In genomic region chr2:24977631-24978030, GRCh38 we compare ENCODE assay signal across 3 cellular contexts.
TF ChIP-seq lines count a peak whose summit lies in the region.

No MANE protein-coding gene starts in this region.

TF ChIP-seq in A549, 52 proteins besides CTCF, POLR2A, EP300 and RAD21:
- TF ChIP-seq CBX8 (IDR thresholded peaks at IDR 0.05), result no peak
- TF ChIP-seq ESRRA (IDR thresholded peaks at IDR 0.05; ENCODE audit: borderline replicate concordance, low read length), result no peak
- no peak for TF ChIP-seq CBX2 (IDR thresholded peaks at IDR 0.05; ENCODE audit: borderline replicate concordance, low read depth)
- no peak for TF ChIP-seq NFE2L2 (conservative IDR thresholded peaks at IDR 0.05; ENCODE audit: low read length)
- no peak for TF ChIP-seq ZSCAN20 (CRISPR knock-in tag; IDR thresholded peaks at IDR 0.05)

TF ChIP-seq in GM12878, 131 proteins besides CTCF, POLR2A, EP300 and RAD21:
- TF ChIP-seq GABPA (IDR thresholded peaks at IDR 0.05; ENCODE audit: low read depth), result no peak
- TF ChIP-seq NBN (IDR thresholded peaks at IDR 0.05), result no peak
- no peak for TF ChIP-seq ZZZ3 (IDR thresholded peaks at IDR 0.05; ENCODE audit: control insufficient read depth, insufficient read length, low read depth)
- no peak for TF ChIP-seq IKZF1 (conservative IDR thresholded peaks at IDR 0.05)
- no peak for TF ChIP-seq BHLHE40 (IDR thresholded peaks at IDR 0.05; ENCODE audit: borderline replicate concordance in 1 of 2, low read depth in 2 of 2, low read length in 1 of 2)
- TF ChIP-seq IRF4 (IDR thresholded peaks at IDR 0.05; ENCODE audit: low read depth, low read length), result no peak

TF ChIP-seq in HepG2, 621 proteins besides CTCF, POLR2A, EP300 and RAD21 (continues in another document):
- TF ChIP-seq PAXIP1 (CRISPR knock-in tag; conservative IDR thresholded peaks at IDR 0.05) (peak; percentile 62), PPARG (CRISPR knock-in tag; conservative IDR thresholded peaks at IDR 0.05) (0 out of 2 replicates have a peak, but pooled peaks have one; percentile 21), SOX13 (IDR thresholded peaks at IDR 0.05) (no peak), SOX13 (CRISPR knock-in tag; conservative IDR thresholded peaks at IDR 0.05 in 1 of 2, IDR thresholded peaks at IDR 0.05 in 1 of 2) (peak in 1 of 2 experiments; percentile 46; a peak in 1 of 4 replicates), NFE2L2 (IDR thresholded peaks at IDR 0.05; ENCODE audit: low read length) (no peak), PCBP2 (optimal IDR thresholded peaks at IDR 0.05; ENCODE audit: low read depth, low read length, poor library complexity, severe bottlenecking) (no peak), HMG20A (CRISPR knock-in tag; IDR thresholded peaks at IDR 0.05; ENCODE audit: borderline replicate concordance) (peak; percentile 25; the same call in 1 of the 2 replicates), ELF3 (CRISPR knock-in tag; IDR thresholded peaks at IDR 0.05) (peak; percentile 44; the same call in 1 of the 2 replicates), SOX6 (IDR thresholded peaks at IDR 0.05) (no peak), SOX6 (CRISPR knock-in tag; IDR thresholded peaks at IDR 0.05) (peak; percentile 15; the same call in 1 of the 2 replicates), KAT8 (CRISPR knock-in tag; IDR thresholded peaks at IDR 0.05) (0 out of 2 replicates have a peak, but pooled peaks have one; percentile 9), CREB1 (IDR thresholded peaks at IDR 0.05) (no peak), CREB1 (CRISPR knock-in tag; IDR thresholded peaks at IDR 0.05) (peak; percentile 38; the same call in 1 of the 2 replicates), ZBTB20 (CRISPR knock-in tag; IDR thresholded peaks at IDR 0.05; ENCODE audit: borderline replicate concordance, low read depth) (no peak), HNRNPUL1 (IDR thresholded peaks at IDR 0.05; ENCODE audit: low read depth, low read length) (no peak), SOX5 (CRISPR knock-in tag; IDR thresholded peaks at IDR 0.05; ENCODE audit: borderline replicate concordance) (peak; percentile 67; the same call in 1 of the 2 replicates), TCF7 (IDR thresholded peaks at IDR 0.05; ENCODE audit: low read depth) (peak; percentile 24; the same call in 1 of the 2 replicates), ARID5B (CRISPR knock-in tag; IDR thresholded peaks at IDR 0.05) (peak; percentile 42; the same call in 1 of the 2 replicates), FOXJ3 (CRISPR knock-in tag; IDR thresholded peaks at IDR 0.05; ENCODE audit: borderline replicate concordance) (0 out of 2 replicates have a peak, but pooled peaks have one; percentile 24), TEF (CRISPR knock-in tag; IDR thresholded peaks at IDR 0.05) (no peak), HNF4A (CRISPR knock-in tag; IDR thresholded peaks at IDR 0.05) (peak; percentile 15; the same call in 1 of the 2 replicates), ZNF326 (CRISPR knock-in tag; IDR thresholded peaks at IDR 0.05; ENCODE audit: borderline replicate concordance) (no peak)
- TF ChIP-seq, protein P1, sequence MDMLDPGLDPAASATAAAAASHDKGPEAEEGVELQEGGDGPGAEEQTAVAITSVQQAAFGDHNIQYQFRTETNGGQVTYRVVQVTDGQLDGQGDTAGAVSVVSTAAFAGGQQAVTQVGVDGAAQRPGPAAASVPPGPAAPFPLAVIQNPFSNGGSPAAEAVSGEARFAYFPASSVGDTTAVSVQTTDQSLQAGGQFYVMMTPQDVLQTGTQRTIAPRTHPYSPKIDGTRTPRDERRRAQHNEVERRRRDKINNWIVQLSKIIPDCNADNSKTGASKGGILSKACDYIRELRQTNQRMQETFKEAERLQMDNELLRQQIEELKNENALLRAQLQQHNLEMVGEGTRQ (IDR thresholded peaks at IDR 0.05; ENCODE audit: low read depth, low read length), result no peak
- TF ChIP-seq, protein P1 (CRISPR knock-in tag; IDR thresholded peaks at IDR 0.05; ENCODE audit: borderline replicate concordance), result no peak
- TF ChIP-seq, protein P2, sequence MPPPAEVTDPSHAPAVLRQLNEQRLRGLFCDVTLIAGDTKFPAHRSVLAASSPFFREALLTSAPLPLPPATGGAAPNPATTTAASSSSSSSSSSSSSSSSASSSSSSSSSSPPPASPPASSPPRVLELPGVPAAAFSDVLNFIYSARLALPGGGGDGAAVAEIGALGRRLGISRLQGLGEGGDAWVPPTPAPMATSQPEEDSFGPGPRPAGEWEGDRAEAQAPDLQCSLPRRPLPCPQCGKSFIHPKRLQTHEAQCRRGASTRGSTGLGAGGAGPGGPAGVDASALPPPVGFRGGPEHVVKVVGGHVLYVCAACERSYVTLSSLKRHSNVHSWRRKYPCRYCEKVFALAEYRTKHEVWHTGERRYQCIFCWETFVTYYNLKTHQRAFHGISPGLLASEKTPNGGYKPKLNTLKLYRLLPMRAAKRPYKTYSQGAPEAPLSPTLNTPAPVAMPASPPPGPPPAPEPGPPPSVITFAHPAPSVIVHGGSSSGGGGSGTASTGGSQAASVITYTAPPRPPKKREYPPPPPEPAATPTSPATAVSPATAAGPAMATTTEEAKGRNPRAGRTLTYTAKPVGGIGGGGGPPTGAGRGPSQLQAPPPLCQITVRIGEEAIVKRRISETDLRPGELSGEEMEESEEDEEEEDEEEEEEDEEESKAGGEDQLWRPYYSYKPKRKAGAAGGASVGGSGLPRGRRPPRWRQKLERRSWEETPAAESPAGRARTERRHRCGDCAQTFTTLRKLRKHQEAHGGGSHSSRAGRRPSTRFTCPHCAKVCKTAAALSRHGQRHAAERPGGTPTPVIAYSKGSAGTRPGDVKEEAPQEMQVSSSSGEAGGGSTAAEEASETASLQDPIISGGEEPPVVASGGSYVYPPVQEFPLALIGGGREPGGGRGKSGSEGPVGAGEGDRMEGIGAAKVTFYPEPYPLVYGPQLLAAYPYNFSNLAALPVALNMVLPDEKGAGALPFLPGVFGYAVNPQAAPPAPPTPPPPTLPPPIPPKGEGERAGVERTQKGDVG (CRISPR knock-in tag; IDR thresholded peaks at IDR 0.05; ENCODE audit: borderline replicate concordance), result no peak
- TF ChIP-seq, protein P3, sequence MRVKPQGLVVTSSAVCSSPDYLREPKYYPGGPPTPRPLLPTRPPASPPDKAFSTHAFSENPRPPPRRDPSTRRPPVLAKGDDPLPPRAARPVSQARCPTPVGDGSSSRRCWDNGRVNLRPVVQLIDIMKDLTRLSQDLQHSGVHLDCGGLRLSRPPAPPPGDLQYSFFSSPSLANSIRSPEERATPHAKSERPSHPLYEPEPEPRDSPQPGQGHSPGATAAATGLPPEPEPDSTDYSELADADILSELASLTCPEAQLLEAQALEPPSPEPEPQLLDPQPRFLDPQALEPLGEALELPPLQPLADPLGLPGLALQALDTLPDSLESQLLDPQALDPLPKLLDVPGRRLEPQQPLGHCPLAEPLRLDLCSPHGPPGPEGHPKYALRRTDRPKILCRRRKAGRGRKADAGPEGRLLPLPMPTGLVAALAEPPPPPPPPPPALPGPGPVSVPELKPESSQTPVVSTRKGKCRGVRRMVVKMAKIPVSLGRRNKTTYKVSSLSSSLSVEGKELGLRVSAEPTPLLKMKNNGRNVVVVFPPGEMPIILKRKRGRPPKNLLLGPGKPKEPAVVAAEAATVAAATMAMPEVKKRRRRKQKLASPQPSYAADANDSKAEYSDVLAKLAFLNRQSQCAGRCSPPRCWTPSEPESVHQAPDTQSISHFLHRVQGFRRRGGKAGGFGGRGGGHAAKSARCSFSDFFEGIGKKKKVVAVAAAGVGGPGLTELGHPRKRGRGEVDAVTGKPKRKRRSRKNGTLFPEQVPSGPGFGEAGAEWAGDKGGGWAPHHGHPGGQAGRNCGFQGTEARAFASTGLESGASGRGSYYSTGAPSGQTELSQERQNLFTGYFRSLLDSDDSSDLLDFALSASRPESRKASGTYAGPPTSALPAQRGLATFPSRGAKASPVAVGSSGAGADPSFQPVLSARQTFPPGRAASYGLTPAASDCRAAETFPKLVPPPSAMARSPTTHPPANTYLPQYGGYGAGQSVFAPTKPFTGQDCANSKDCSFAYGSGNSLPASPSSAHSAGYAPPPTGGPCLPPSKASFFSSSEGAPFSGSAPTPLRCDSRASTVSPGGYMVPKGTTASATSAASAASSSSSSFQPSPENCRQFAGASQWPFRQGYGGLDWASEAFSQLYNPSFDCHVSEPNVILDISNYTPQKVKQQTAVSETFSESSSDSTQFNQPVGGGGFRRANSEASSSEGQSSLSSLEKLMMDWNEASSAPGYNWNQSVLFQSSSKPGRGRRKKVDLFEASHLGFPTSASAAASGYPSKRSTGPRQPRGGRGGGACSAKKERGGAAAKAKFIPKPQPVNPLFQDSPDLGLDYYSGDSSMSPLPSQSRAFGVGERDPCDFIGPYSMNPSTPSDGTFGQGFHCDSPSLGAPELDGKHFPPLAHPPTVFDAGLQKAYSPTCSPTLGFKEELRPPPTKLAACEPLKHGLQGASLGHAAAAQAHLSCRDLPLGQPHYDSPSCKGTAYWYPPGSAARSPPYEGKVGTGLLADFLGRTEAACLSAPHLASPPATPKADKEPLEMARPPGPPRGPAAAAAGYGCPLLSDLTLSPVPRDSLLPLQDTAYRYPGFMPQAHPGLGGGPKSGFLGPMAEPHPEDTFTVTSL (CRISPR knock-in tag; IDR thresholded peaks at IDR 0.05; ENCODE audit: borderline replicate concordance), result peak; percentile 37; the same call in 1 of the 2 replicates
- TF ChIP-seq, protein P4, sequence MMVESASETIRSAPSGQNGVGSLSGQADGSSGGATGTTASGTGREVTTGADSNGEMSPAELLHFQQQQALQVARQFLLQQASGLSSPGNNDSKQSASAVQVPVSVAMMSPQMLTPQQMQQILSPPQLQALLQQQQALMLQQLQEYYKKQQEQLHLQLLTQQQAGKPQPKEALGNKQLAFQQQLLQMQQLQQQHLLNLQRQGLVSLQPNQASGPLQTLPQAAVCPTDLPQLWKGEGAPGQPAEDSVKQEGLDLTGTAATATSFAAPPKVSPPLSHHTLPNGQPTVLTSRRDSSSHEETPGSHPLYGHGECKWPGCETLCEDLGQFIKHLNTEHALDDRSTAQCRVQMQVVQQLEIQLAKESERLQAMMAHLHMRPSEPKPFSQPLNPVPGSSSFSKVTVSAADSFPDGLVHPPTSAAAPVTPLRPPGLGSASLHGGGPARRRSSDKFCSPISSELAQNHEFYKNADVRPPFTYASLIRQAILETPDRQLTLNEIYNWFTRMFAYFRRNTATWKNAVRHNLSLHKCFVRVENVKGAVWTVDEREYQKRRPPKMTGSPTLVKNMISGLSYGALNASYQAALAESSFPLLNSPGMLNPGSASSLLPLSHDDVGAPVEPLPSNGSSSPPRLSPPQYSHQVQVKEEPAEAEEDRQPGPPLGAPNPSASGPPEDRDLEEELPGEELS (CRISPR knock-in tag; IDR thresholded peaks at IDR 0.05), result peak; percentile 60
